11 cellular contexts compared by ENCODE assay signal in genomic region chr17:66966529-66967418, GRCh38. TPM values are rescaled to one million over a fixed set of nuclear protein-coding genes. Genes with fewer than 3 reads are reported as not detected.
A peak's percentile ranks its signal among the peaks of the same experiment; 100 is the strongest.
DNase-seq lines count a peak whose midpoint lies in the region; ATAC-seq and TF ChIP-seq lines count a peak whose summit lies in the region.
"Had no signal": no experiment of that assay in that cellular context is flagged by ENCODE, and none has a peak within 500 bp of the region (broad histone marks: within the 10 kb centered on the region; RNA-seq: fewer than 3 reads in every experiment).

No MANE protein-coding gene starts in this region.

- H3K27ac ChIP-seq in PC-3 (ENCODE audit: low read length), result no peak overlapping the region
- H3K27ac ChIP-seq in endodermal cell (ENCODE audit: low read depth, low read length), result no peak overlapping the region
- H3K27ac ChIP-seq: right lobe of liver had no signal

- H3K27me3 Mint-ChIP-seq in activated CD4-positive, alpha-beta T cell treated with anti-CD3 and anti-CD28 coated beads for 36 hours, result peaks cover 68% of the 10 kb centered on the region
- H3K27me3 Mint-ChIP-seq in endodermal cell (ENCODE audit: insufficient read depth) (peaks cover 82% of the 10 kb centered on the region), osteocyte (ENCODE audit: unreplicated experiment) (peaks cover 21% of the 10 kb centered on the region)

- no peaks in the 10 kb centered on the region for H3K9me3 ChIP-seq in PC-3 (ENCODE audit: low read length)
- H3K9me3 ChIP-seq in endodermal cell (ENCODE audit: control insufficient read depth, low read length), result no peaks in the 10 kb centered on the region
- H3K9me3 ChIP-seq in MG63, result no peaks in the 10 kb centered on the region
- H3K9me3 ChIP-seq: right lobe of liver had no signal

- no peak for ATAC-seq in activated CD4-positive, alpha-beta T cell treated with anti-CD3 and anti-CD28 coated beads for 36 hours
- no peak for ATAC-seq in PC-3

- H2AFZ ChIP-seq in PC-3 (ENCODE audit: low read length), result peak overlapping the region; percentile 82; the same call in 1 of the 2 replicates

- no peaks in the 10 kb centered on the region for H3K79me2 ChIP-seq in PC-3 (ENCODE audit: low read length)

- no peaks in the 10 kb centered on the region for H3F3A ChIP-seq in PC-3 (ENCODE audit: low read length, unreplicated experiment)

- H3K4me3 ChIP-seq in PC-3 (ENCODE audit: low read length) (peak overlapping the region; percentile 71), endodermal cell (ENCODE audit: low read length) (peak overlapping the region; percentile 76), MG63 (no peak overlapping the region)

- H3K27ac Mint-ChIP-seq in activated CD4-positive, alpha-beta T cell treated with anti-CD3 and anti-CD28 coated beads for 36 hours, result no peak overlapping the region
- H3K27ac Mint-ChIP-seq in endodermal cell (no peak overlapping the region), osteocyte (ENCODE audit: unreplicated experiment) (no peak overlapping the region)

- DNase-seq in activated CD4-positive, alpha-beta T cell treated with anti-CD3 and anti-CD28 coated beads for 36 hours, result no peak
- DNase-seq in activated CD4-positive, alpha-beta T cell treated with anti-CD3 and anti-CD28 coated beads for 1 hour, result no peak
- DNase-seq in PC-3, result no peak
- DNase-seq in endodermal cell, result no peak
- DNase-seq in osteocyte (ENCODE audit: extremely low spot score, unreplicated experiment), result no peak
- no peak for DNase-seq in NOMO-1 treated with DMSO at 0.1 percent for 48 hours (lab: John Stamatoyannopoulos, UW; ENCODE audit: unreplicated experiment)
- DNase-seq in amniotic stem cell (lab: John Stamatoyannopoulos, UW), result no peak
- DNase-seq in MG63, result no peak
- DNase-seq: GDM1, right lobe of liver had no signal

- H3K9me2 ChIP-seq in PC-3 (replicated peaks; ENCODE audit: low read length), result no peaks in the 10 kb centered on the region

- H3K27me3 ChIP-seq in PC-3 (ENCODE audit: low read length) (peaks cover 37% of the 10 kb centered on the region), endodermal cell (ENCODE audit: control insufficient read depth, insufficient read depth, low read length, poor library complexity, severe bottlenecking) (peaks cover 71% of the 10 kb centered on the region), MG63 (peaks cover 59% of the 10 kb centered on the region)

- H3K4me1 ChIP-seq in PC-3 (ENCODE audit: insufficient read depth, low read length) (peaks cover 10% of the 10 kb centered on the region; the same call in 1 of the 2 replicates), endodermal cell (ENCODE audit: control insufficient read depth, insufficient read depth, low read length) (no peaks in the 10 kb centered on the region)

- TF ChIP-seq CTCF in PC-3 (conservative IDR thresholded peaks at IDR 0.05; ENCODE audit: low read depth, low read length), result no peak
- TF ChIP-seq CTCF in endodermal cell (conservative IDR thresholded peaks at IDR 0.05), result no peak
- no peak for TF ChIP-seq CTCF in osteocyte (IDR thresholded peaks at IDR 0.05)

- H3K9me3 Mint-ChIP-seq in activated CD4-positive, alpha-beta T cell treated with anti-CD3 and anti-CD28 coated beads for 36 hours (ENCODE audit: low read depth), result no peaks in the 10 kb centered on the region
- H3K9me3 Mint-ChIP-seq in endodermal cell (no peaks in the 10 kb centered on the region), osteocyte (ENCODE audit: unreplicated experiment) (no peaks in the 10 kb centered on the region)

- H3K36me3 ChIP-seq in PC-3 (ENCODE audit: low read depth, low read length) (no peaks in the 10 kb centered on the region), endodermal cell (ENCODE audit: control insufficient read depth, insufficient read depth, low read length) (no peaks in the 10 kb centered on the region), MG63 (no peaks in the 10 kb centered on the region)
- H3K36me3 ChIP-seq: right lobe of liver had no signal

- H3K4me1 Mint-ChIP-seq in activated CD4-positive, alpha-beta T cell treated with anti-CD3 and anti-CD28 coated beads for 36 hours, result peaks cover 5% of the 10 kb centered on the region
- peaks cover 10% of the 10 kb centered on the region for H3K4me1 Mint-ChIP-seq in endodermal cell
- peaks cover 8% of the 10 kb centered on the region for H3K4me1 Mint-ChIP-seq in osteocyte (ENCODE audit: unreplicated experiment)

- WGBS in endodermal cell (ENCODE audit: insufficient coverage in 1 of 2, insufficient read length in 1 of 2), 2 experiments, result 77 to 83% methylated on average over 7 to 11 of the region's 11 CpGs

- peak overlapping the region; percentile 94 for H3K4me2 ChIP-seq in PC-3 (ENCODE audit: low read length)

- intact Hi-C loops in activated CD4-positive, alpha-beta T cell treated with anti-CD3 and anti-CD28 coated beads for 36 hours (cut with DNase I, micrococcal nuclease), result no loop called here
- intact Hi-C loops in PC-3 (cut with micrococcal nuclease), result no loop called here

- H3K4me3 Mint-ChIP-seq in activated CD4-positive, alpha-beta T cell treated with anti-CD3 and anti-CD28 coated beads for 36 hours, result peak overlapping the region; percentile 52
- H3K4me3 Mint-ChIP-seq in endodermal cell, result peak overlapping the region; percentile 56
- peak overlapping the region; percentile 70 for H3K4me3 Mint-ChIP-seq in osteocyte (ENCODE audit: unreplicated experiment)

- H3K36me3 Mint-ChIP-seq in activated CD4-positive, alpha-beta T cell treated with anti-CD3 and anti-CD28 coated beads for 36 hours (ENCODE audit: low read depth), result no peaks in the 10 kb centered on the region
- H3K36me3 Mint-ChIP-seq in endodermal cell (ENCODE audit: low read depth) (no peaks in the 10 kb centered on the region), osteocyte (ENCODE audit: unreplicated experiment) (no peaks in the 10 kb centered on the region)

- H3K9ac ChIP-seq in PC-3 (ENCODE audit: low read length) (no peak overlapping the region), endodermal cell (ENCODE audit: extremely low read depth, low read length, poor library complexity, severe bottlenecking) (no peak overlapping the region)

- POLR2A ChIA-PET in activated CD4-positive, alpha-beta T cell treated with anti-CD3 and anti-CD28 coated beads for 36 hours (lab: Charles Lee), result no interaction called here
- POLR2A ChIA-PET in PC-3 (lab: Charles Lee; ENCODE audit: unreplicated experiment), result no interaction called here

- CTCF ChIA-PET in activated CD4-positive, alpha-beta T cell treated with anti-CD3 and anti-CD28 coated beads for 36 hours (lab: Charles Lee), result interaction anchor here (0.8 kb wide), 1 partner anchor 239 kb away, joined by 3 read pairs; no protein-coding TSS in a partner anchor
- CTCF ChIA-PET in PC-3 (lab: Charles Lee), result no interaction called here

- no peaks in the 10 kb centered on the region for H4K20me1 ChIP-seq in PC-3 (ENCODE audit: low read length)

- BruUV-seq in PC-3 (replicated peaks; lab: Mats Ljungman, UMichigan), result no TSS peak

RNA-seq across cellular contexts. Expression of gene CACNG4, which starts 2.3 kb away (rescaled TPM):
- total RNA-seq in activated CD4-positive, alpha-beta T cell treated with anti-CD3 and anti-CD28 coated beads for 36 hours, result not detected
- total RNA-seq in PC-3 (2014; rRNA removed) (1.7 and 2.4 TPM in 2 replicates), endodermal cell (1 to 10 TPM in 1 of 2 donors, under 1 TPM in 1; 0.22 to 1.3 TPM), osteocyte (5.6 TPM in 2 replicates)
- 40.5 TPM for polyA plus RNA-seq in endodermal cell (2013, experiment 1 of 2)
- 38.6 TPM for polyA plus RNA-seq in endodermal cell (2013, experiment 2 of 2)
- total RNA-seq in MG63 (2014; rRNA removed; shearing (Covaris generic); ENCODE audit: low replicate concordance), result not detected in 2 replicates
- total RNA-seq: right lobe of liver, SK-MEL-5 had no signal
